24 cellular contexts compared by ENCODE assay signal in the genomic region with DNA sequence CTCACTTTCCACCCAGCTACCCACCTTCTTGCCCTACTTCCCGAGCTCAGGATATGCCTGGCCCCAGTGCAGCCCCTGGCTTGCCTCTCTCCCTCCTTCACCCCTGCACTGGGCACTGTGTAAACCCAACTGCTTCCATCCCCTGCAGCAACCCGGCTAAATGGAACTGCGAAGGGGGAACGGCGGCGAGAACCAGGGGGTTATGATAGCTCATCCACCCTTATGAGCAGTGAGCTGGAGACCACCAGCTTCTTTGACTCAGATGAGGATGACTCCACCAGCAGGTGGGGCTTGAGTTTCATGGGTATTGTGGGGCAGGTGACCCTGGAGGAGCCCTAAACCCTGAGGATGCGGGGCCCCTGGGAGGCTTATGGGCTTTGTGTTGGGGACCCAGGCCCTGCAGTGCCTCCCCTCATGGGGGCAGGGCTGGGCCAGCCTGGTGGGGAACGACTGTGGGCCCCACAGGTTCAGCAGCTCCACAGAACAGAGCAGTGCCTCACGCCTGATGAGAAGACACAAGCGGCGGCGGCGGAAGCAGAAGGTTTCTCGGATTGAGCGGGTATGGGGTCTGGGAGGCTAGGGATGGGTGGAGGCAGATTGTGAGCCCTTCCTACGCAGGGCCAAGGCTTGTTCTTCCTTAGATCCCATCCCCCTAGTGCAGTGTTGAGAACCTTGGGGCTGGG.
"Had no signal": no experiment of that assay in that cellular context is flagged by ENCODE, and none has a peak within 500 bp of the region (broad histone marks: within the 10 kb centered on the region; RNA-seq: fewer than 3 reads in every experiment).

No MANE protein-coding gene starts in this region.

- H3K9me3 Mint-ChIP-seq: activated naive CD4-positive, alpha-beta T cell treated with anti-CD3 and anti-CD28 coated beads, Interleukin-2, amount 50 U/mL, for 72 hours; activated naive CD8-positive, alpha-beta T cell treated with anti-CD3 and anti-CD28 coated beads, Interleukin-2, amount 50 U/mL, for 24 hours; activated T-cell treated with anti-CD3 and anti-CD28 coated beads, Interleukin-2, amount 50 U/mL, for 24 hours; activated T-helper 1 cell treated with anti-CD3 and anti-CD28 coated beads, Interleukin-12 subunit alpha, Interleukin-12 subunit beta, Interleukin-2, Interleukin-4 antibody, amounts not matched to agents 30 ng/mL and 10 ng/mL and 1 ng/mL, durations not matched to agents 14 hours and 24 hours and 36 hours; brain; T-helper 1 cell treated with Interleukin-12 subunit alpha and Interleukin-12 subunit beta and Interleukin-4 antibody, amounts not matched to agents 30 μg/mL and 1 μg/mL, for 36 hours had no signal

- H2AFZ ChIP-seq: PC-9 had no signal

- H3K4me2 ChIP-seq: PC-9 had no signal

- H3K27me3 Mint-ChIP-seq: activated CD8-positive, alpha-beta memory T cell treated with anti-CD3 and anti-CD28 coated beads, Interleukin-2, amount 10 ng/mL, durations not matched to agents 7 days and 5 days; activated naive CD8-positive, alpha-beta T cell treated with anti-CD3 and anti-CD28 coated beads, Interleukin-2, amount 50 U/mL, for 24 hours; activated T-cell treated with anti-CD3 and anti-CD28 coated beads, Interleukin-2, amount 50 U/mL, for 24 hours; brain had no signal

- H3K36me3 Mint-ChIP-seq: activated naive CD4-positive, alpha-beta T cell treated with anti-CD3 and anti-CD28 coated beads, Interleukin-2, amount 50 U/mL, for 72 hours had no signal

- H3K4me3 ChIP-seq: ascending aorta, cardiac muscle cell, PC-9 had no signal

- H3K4me3 Mint-ChIP-seq: activated CD8-positive, alpha-beta memory T cell treated with anti-CD3 and anti-CD28 coated beads, Interleukin-2, amount 10 ng/mL, durations not matched to agents 7 days and 5 days; activated naive CD8-positive, alpha-beta T cell treated with anti-CD3 and anti-CD28 coated beads, Interleukin-2, amount 50 U/mL, for 24 hours; activated T-cell treated with anti-CD3 and anti-CD28 coated beads, Interleukin-2, amount 50 U/mL, for 24 hours; activated T-helper 1 cell treated with anti-CD3 and anti-CD28 coated beads, Interleukin-12 subunit alpha, Interleukin-12 subunit beta, Interleukin-2, Interleukin-4 antibody, amounts not matched to agents 30 ng/mL and 10 ng/mL and 1 ng/mL, durations not matched to agents 14 hours and 24 hours and 36 hours; brain; T-helper 1 cell treated with Interleukin-12 subunit alpha and Interleukin-12 subunit beta and Interleukin-4 antibody, amounts not matched to agents 30 μg/mL and 1 μg/mL, for 36 hours had no signal

- H3K27ac ChIP-seq: ascending aorta, cardiac muscle cell, PC-9 had no signal

- H3K27me3 ChIP-seq: ascending aorta, cardiac muscle cell had no signal

- H3K9me3 ChIP-seq: ascending aorta had no signal

- ATAC-seq: activated CD4-positive, CD25-positive, alpha-beta regulatory T cell treated with anti-CD3 and anti-CD28 coated beads, Interleukin-2, amount 50 U/mL, for 24 hours; activated CD8-positive, alpha-beta memory T cell treated with anti-CD3 and anti-CD28 coated beads, Interleukin-2, amount 10 ng/mL, durations not matched to agents 7 days and 5 days; activated naive CD4-positive, alpha-beta T cell treated with anti-CD3 and anti-CD28 coated beads, Interleukin-2, amount 50 U/mL, for 72 hours; activated naive CD8-positive, alpha-beta T cell treated with anti-CD3 and anti-CD28 coated beads, Interleukin-2, amount 50 U/mL, for 24 hours had no signal

- H3K27ac Mint-ChIP-seq: activated CD8-positive, alpha-beta memory T cell treated with anti-CD3 and anti-CD28 coated beads, Interleukin-2, amount 10 ng/mL, durations not matched to agents 7 days and 5 days; activated naive CD4-positive, alpha-beta T cell treated with anti-CD3 and anti-CD28 coated beads, Interleukin-2, amount 50 U/mL, for 72 hours; activated naive CD8-positive, alpha-beta T cell treated with anti-CD3 and anti-CD28 coated beads, Interleukin-2, amount 50 U/mL, for 24 hours; activated T-cell treated with anti-CD3 and anti-CD28 coated beads, Interleukin-2, amount 50 U/mL, for 24 hours; activated T-helper 1 cell treated with anti-CD3 and anti-CD28 coated beads, Interleukin-12 subunit alpha, Interleukin-12 subunit beta, Interleukin-2, Interleukin-4 antibody, amounts not matched to agents 30 ng/mL and 10 ng/mL and 1 ng/mL, durations not matched to agents 14 hours and 24 hours and 36 hours; T-helper 1 cell treated with Interleukin-12 subunit alpha and Interleukin-12 subunit beta and Interleukin-4 antibody, amounts not matched to agents 30 μg/mL and 1 μg/mL, for 36 hours had no signal

- DNase-seq: activated CD4-positive, alpha-beta T cell treated with anti-CD3 and anti-CD28 coated beads for 4 hours; activated CD4-positive, alpha-beta T cell treated with anti-CD3 and anti-CD28 coated beads, Interleukin-2, amount 50 U/mL, for 4 hours; activated CD8-positive, alpha-beta memory T cell treated with anti-CD3 and anti-CD28 coated beads, Interleukin-2, amount 10 ng/mL, durations not matched to agents 7 days and 5 days; activated effector memory CD4-positive, alpha-beta T cell treated with anti-CD3 and anti-CD28 coated beads, Interleukin-2, amount 50 U/mL, for 16 hours; activated naive CD4-positive, alpha-beta T cell treated with Interleukin-2 at 50 U/mL for 16 hours; activated naive CD8-positive, alpha-beta T cell treated with anti-CD3 and anti-CD28 coated beads, Interleukin-2, amount 50 U/mL, for 24 hours; activated T-cell treated with anti-CD3 and anti-CD28 coated beads, Interleukin-2, amount 50 U/mL, for 24 hours; amniotic stem cell; KG1; NCI-H1048; NCI-H146; NCI-H187 treated with DMSO at 0.1 percent for 48 hours; NCI-H2081 treated with DMSO at 0.1 percent for 48 hours; NCI-H446; NCI-H524; PC-9; SHP77 treated with DMSO at 0.1 percent for 48 hours had no signal
